ENCODE assay signal across 1 cellular context in genomic region chr5:169740435-169740834, GRCh38.
TF ChIP-seq lines count a peak whose summit lies in the region.

No MANE protein-coding gene starts in this region.

TF ChIP-seq in GM23338, 12 proteins besides CTCF, POLR2A, EP300 and RAD21:
- TF ChIP-seq, protein P1, sequence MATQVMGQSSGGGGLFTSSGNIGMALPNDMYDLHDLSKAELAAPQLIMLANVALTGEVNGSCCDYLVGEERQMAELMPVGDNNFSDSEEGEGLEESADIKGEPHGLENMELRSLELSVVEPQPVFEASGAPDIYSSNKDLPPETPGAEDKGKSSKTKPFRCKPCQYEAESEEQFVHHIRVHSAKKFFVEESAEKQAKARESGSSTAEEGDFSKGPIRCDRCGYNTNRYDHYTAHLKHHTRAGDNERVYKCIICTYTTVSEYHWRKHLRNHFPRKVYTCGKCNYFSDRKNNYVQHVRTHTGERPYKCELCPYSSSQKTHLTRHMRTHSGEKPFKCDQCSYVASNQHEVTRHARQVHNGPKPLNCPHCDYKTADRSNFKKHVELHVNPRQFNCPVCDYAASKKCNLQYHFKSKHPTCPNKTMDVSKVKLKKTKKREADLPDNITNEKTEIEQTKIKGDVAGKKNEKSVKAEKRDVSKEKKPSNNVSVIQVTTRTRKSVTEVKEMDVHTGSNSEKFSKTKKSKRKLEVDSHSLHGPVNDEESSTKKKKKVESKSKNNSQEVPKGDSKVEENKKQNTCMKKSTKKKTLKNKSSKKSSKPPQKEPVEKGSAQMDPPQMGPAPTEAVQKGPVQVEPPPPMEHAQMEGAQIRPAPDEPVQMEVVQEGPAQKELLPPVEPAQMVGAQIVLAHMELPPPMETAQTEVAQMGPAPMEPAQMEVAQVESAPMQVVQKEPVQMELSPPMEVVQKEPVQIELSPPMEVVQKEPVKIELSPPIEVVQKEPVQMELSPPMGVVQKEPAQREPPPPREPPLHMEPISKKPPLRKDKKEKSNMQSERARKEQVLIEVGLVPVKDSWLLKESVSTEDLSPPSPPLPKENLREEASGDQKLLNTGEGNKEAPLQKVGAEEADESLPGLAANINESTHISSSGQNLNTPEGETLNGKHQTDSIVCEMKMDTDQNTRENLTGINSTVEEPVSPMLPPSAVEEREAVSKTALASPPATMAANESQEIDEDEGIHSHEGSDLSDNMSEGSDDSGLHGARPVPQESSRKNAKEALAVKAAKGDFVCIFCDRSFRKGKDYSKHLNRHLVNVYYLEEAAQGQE (IDR thresholded peaks at IDR 0.05; ENCODE audit: unreplicated experiment) = no peak
- TF ChIP-seq JUNB (IDR thresholded peaks at IDR 0.05; ENCODE audit: unreplicated experiment) (no peak), CREB1 (CRISPR knock-in tag; IDR thresholded peaks at IDR 0.05; ENCODE audit: low read depth) (no peak), NANOG (IDR thresholded peaks at IDR 0.05; ENCODE audit: borderline replicate concordance) (no peak), EZH2 (IDR thresholded peaks at IDR 0.05; ENCODE audit: low read depth, unreplicated experiment) (no peak)
